In genomic region chr19:41263850-41264580, GRCh38 we compare ENCODE assay signal across 1 cellular context.
A peak's percentile ranks its signal among the peaks of the same experiment; 100 is the strongest.
TF ChIP-seq lines count a peak whose summit lies in the region.

HNRNPUL1 (plus strand) TSS chr19:41264372; CDS start chr19:41264504, 132 bp downstream.

TF ChIP-seq in WTC11, 78 proteins besides CTCF, POLR2A, EP300 and RAD21 (continued from another document):
- TF ChIP-seq AR (CRISPR knock-in tag; IDR thresholded peaks at IDR 0.05) = no peak
- TF ChIP-seq ZNF671 (CRISPR knock-in tag; IDR thresholded peaks at IDR 0.05) = no peak
- TF ChIP-seq ZBTB43 (CRISPR knock-in tag; IDR thresholded peaks at IDR 0.05) = no peak
- no peak for TF ChIP-seq TP53 (CRISPR knock-in tag; IDR thresholded peaks at IDR 0.05)
- TF ChIP-seq ESRRA (CRISPR knock-in tag; IDR thresholded peaks at IDR 0.05; ENCODE audit: borderline replicate concordance) = no peak
- no peak for TF ChIP-seq ZNF219 (CRISPR knock-in tag; IDR thresholded peaks at IDR 0.05; ENCODE audit: borderline replicate concordance)
- TF ChIP-seq, protein P1, sequence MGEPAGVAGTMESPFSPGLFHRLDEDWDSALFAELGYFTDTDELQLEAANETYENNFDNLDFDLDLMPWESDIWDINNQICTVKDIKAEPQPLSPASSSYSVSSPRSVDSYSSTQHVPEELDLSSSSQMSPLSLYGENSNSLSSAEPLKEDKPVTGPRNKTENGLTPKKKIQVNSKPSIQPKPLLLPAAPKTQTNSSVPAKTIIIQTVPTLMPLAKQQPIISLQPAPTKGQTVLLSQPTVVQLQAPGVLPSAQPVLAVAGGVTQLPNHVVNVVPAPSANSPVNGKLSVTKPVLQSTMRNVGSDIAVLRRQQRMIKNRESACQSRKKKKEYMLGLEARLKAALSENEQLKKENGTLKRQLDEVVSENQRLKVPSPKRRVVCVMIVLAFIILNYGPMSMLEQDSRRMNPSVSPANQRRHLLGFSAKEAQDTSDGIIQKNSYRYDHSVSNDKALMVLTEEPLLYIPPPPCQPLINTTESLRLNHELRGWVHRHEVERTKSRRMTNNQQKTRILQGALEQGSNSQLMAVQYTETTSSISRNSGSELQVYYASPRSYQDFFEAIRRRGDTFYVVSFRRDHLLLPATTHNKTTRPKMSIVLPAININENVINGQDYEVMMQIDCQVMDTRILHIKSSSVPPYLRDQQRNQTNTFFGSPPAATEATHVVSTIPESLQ (CRISPR knock-in tag; IDR thresholded peaks at IDR 0.05) = no peak
- no peak for TF ChIP-seq RELA (CRISPR knock-in tag; IDR thresholded peaks at IDR 0.05; ENCODE audit: borderline replicate concordance)
- no peak; the same call in 1 of the 2 replicates for TF ChIP-seq ZNF416 (CRISPR knock-in tag; IDR thresholded peaks at IDR 0.05)
- TF ChIP-seq PREB (CRISPR knock-in tag; IDR thresholded peaks at IDR 0.05; ENCODE audit: borderline replicate concordance) = no peak
- peak; percentile 94 for TF ChIP-seq NFYB (CRISPR knock-in tag; conservative IDR thresholded peaks at IDR 0.05; ENCODE audit: low read depth)
- no peak for TF ChIP-seq ATF3 (CRISPR knock-in tag; conservative IDR thresholded peaks at IDR 0.05)
- no peak for TF ChIP-seq SMAD4 (CRISPR knock-in tag; IDR thresholded peaks at IDR 0.05)
- TF ChIP-seq, protein P2, sequence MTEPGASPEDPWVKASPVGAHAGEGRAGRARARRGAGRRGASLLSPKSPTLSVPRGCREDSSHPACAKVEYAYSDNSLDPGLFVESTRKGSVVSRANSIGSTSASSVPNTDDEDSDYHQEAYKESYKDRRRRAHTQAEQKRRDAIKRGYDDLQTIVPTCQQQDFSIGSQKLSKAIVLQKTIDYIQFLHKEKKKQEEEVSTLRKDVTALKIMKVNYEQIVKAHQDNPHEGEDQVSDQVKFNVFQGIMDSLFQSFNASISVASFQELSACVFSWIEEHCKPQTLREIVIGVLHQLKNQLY (CRISPR knock-in tag; IDR thresholded peaks at IDR 0.05) = no peak
- TF ChIP-seq NR2C2 (CRISPR knock-in tag; IDR thresholded peaks at IDR 0.05) = no peak
- peak; percentile 83 for TF ChIP-seq ETV6 (CRISPR knock-in tag; IDR thresholded peaks at IDR 0.05)
- TF ChIP-seq ZNF281 (CRISPR knock-in tag; IDR thresholded peaks at IDR 0.05) = peak; percentile 30; the same call in 1 of the 2 replicates
- TF ChIP-seq ZSCAN18 (CRISPR knock-in tag; IDR thresholded peaks at IDR 0.05) = no peak
- TF ChIP-seq ZNF263 (CRISPR knock-in tag; IDR thresholded peaks at IDR 0.05; ENCODE audit: low read depth) = no peak
- 0 out of 2 replicates have a peak, but pooled peaks have one; percentile 30 for TF ChIP-seq ZNF317 (CRISPR knock-in tag; IDR thresholded peaks at IDR 0.05; ENCODE audit: borderline replicate concordance, low read depth)
- TF ChIP-seq ZNF232 (CRISPR knock-in tag; IDR thresholded peaks at IDR 0.05) = no peak
- TF ChIP-seq MYBL2 (CRISPR knock-in tag; IDR thresholded peaks at IDR 0.05) = peak; percentile 95
- TF ChIP-seq, protein P3, sequence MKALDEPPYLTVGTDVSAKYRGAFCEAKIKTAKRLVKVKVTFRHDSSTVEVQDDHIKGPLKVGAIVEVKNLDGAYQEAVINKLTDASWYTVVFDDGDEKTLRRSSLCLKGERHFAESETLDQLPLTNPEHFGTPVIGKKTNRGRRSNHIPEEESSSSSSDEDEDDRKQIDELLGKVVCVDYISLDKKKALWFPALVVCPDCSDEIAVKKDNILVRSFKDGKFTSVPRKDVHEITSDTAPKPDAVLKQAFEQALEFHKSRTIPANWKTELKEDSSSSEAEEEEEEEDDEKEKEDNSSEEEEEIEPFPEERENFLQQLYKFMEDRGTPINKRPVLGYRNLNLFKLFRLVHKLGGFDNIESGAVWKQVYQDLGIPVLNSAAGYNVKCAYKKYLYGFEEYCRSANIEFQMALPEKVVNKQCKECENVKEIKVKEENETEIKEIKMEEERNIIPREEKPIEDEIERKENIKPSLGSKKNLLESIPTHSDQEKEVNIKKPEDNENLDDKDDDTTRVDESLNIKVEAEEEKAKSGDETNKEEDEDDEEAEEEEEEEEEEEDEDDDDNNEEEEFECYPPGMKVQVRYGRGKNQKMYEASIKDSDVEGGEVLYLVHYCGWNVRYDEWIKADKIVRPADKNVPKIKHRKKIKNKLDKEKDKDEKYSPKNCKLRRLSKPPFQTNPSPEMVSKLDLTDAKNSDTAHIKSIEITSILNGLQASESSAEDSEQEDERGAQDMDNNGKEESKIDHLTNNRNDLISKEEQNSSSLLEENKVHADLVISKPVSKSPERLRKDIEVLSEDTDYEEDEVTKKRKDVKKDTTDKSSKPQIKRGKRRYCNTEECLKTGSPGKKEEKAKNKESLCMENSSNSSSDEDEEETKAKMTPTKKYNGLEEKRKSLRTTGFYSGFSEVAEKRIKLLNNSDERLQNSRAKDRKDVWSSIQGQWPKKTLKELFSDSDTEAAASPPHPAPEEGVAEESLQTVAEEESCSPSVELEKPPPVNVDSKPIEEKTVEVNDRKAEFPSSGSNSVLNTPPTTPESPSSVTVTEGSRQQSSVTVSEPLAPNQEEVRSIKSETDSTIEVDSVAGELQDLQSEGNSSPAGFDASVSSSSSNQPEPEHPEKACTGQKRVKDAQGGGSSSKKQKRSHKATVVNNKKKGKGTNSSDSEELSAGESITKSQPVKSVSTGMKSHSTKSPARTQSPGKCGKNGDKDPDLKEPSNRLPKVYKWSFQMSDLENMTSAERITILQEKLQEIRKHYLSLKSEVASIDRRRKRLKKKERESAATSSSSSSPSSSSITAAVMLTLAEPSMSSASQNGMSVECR (CRISPR knock-in tag; IDR thresholded peaks at IDR 0.05; ENCODE audit: borderline replicate concordance) = 0 out of 2 replicates have a peak, but pooled peaks have one; percentile 46
- TF ChIP-seq GRHL2 (CRISPR knock-in tag; IDR thresholded peaks at IDR 0.05; ENCODE audit: insufficient replicate concordance, severe bottlenecking) = no peak
- TF ChIP-seq CDX4 (CRISPR knock-in tag; IDR thresholded peaks at IDR 0.05; ENCODE audit: borderline replicate concordance) = no peak
